ENCODE assay signal across 15 cellular contexts in genomic region chr5:103466494-103466893, GRCh38.
DNase-seq lines count a peak whose midpoint lies in the region; FAIRE-seq lines count a peak whose summit lies in the region.
"Had no signal": no experiment of that assay in that cellular context is flagged by ENCODE, and none has a peak within 500 bp of the region (broad histone marks: within the 10 kb centered on the region; RNA-seq: fewer than 3 reads in every experiment).

No MANE protein-coding gene starts in this region.

- no peaks in the 10 kb centered on the region for H3K36me3 Mint-ChIP-seq in activated CD4-positive, alpha-beta T cell treated with anti-CD3 and anti-CD28 coated beads, Interleukin-2, amount 10 ng/mL, durations not matched to agents 7 days and 5 days (ENCODE audit: low read depth)

- no peaks in the 10 kb centered on the region for H3K4me1 Mint-ChIP-seq in activated CD4-positive, alpha-beta T cell treated with anti-CD3 and anti-CD28 coated beads, Interleukin-2, amount 10 ng/mL, durations not matched to agents 7 days and 5 days

- CTCF ChIA-PET in activated CD4-positive, alpha-beta T cell treated with anti-CD3 and anti-CD28 coated beads, Interleukin-2, amount 10 ng/mL, durations not matched to agents 7 days and 5 days (lab: Charles Lee) = interaction anchor here (0.6 kb wide), 1 partner anchor 207 kb away, joined by 3 read pairs; no protein-coding TSS in a partner anchor

- FAIRE-seq in G401.6 (lab: Jason Lieb, UNC) = peak; percentile 58
- FAIRE-seq: D721Med, GM18507, urothelium cell line had no signal

- DNase-seq in SK-MEL-5 (ENCODE audit: low read depth, low spot score) (peak; percentile 30), fibroblast of gingiva (ENCODE audit: low read depth) (peak; percentile 66), pulmonary artery endothelial cell (ENCODE audit: low read depth, low spot score) (peak; percentile 51), H7 (no peak), NCI-H82 (lab: John Stamatoyannopoulos, UW) (no peak), DMS153 (lab: John Stamatoyannopoulos, UW) (no peak)
- no peak for DNase-seq in activated CD4-positive, alpha-beta T cell treated with anti-CD3 and anti-CD28 coated beads, Interleukin-2, amount 10 ng/mL, durations not matched to agents 7 days and 5 days
- DNase-seq: activated CD8-positive, alpha-beta T cell treated with anti-CD3 and anti-CD28 coated beads, Interleukin-2, amount 10 ng/mL, durations not matched to agents 7 days and 5 days; left ventricle myocardium superior; stimulated activated CD4-positive, alpha-beta T cell treated with anti-CD3 and anti-CD28 coated beads, Interleukin-12 subunit alpha, Interleukin-12 subunit beta, amount 100 ng/mL, for 4 hours; stimulated activated naive CD4-positive, alpha-beta T cell had no signal

- H3K9me3 Mint-ChIP-seq in activated CD4-positive, alpha-beta T cell treated with anti-CD3 and anti-CD28 coated beads, Interleukin-2, amount 10 ng/mL, durations not matched to agents 7 days and 5 days = no peaks in the 10 kb centered on the region

- H3K36me3 ChIP-seq in H7 (replicated peaks; ENCODE audit: control insufficient read depth, insufficient read depth, low read length) = no peaks in the 10 kb centered on the region

- peaks cover 11% of the 10 kb centered on the region for H3K27me3 Mint-ChIP-seq in activated CD4-positive, alpha-beta T cell treated with anti-CD3 and anti-CD28 coated beads, Interleukin-2, amount 10 ng/mL, durations not matched to agents 7 days and 5 days

- POLR2A ChIA-PET in activated CD4-positive, alpha-beta T cell treated with anti-CD3 and anti-CD28 coated beads, Interleukin-2, amount 10 ng/mL, durations not matched to agents 7 days and 5 days (lab: Charles Lee) = no interaction called here

- no peak overlapping the region for H3K27ac Mint-ChIP-seq in activated CD4-positive, alpha-beta T cell treated with anti-CD3 and anti-CD28 coated beads, Interleukin-2, amount 10 ng/mL, durations not matched to agents 7 days and 5 days
- H3K27ac Mint-ChIP-seq: activated CD8-positive, alpha-beta T cell treated with anti-CD3 and anti-CD28 coated beads, Interleukin-2, amount 10 ng/mL, durations not matched to agents 7 days and 5 days had no signal

- no peak overlapping the region for H3K4me3 ChIP-seq in H7 (ENCODE audit: insufficient read depth, low read depth, low read length)

- H3K4me3 Mint-ChIP-seq in activated CD4-positive, alpha-beta T cell treated with anti-CD3 and anti-CD28 coated beads, Interleukin-2, amount 10 ng/mL, durations not matched to agents 7 days and 5 days = no peak overlapping the region
- H3K4me3 Mint-ChIP-seq: activated CD8-positive, alpha-beta T cell treated with anti-CD3 and anti-CD28 coated beads, Interleukin-2, amount 10 ng/mL, durations not matched to agents 7 days and 5 days had no signal

- H3K27me3 ChIP-seq in H7 (ENCODE audit: control insufficient read depth, insufficient read depth, low read length) = no peaks in the 10 kb centered on the region

- in situ Hi-C loops in SK-MEL-5 (cut with HindIII; ENCODE audit: low pct_unique_long_range_greater_than_20kb, low sequenced_read_pairs) = no loop called here

Comparison
In these comparisons a context has a peak if more than half of its experiments do, and no peak if none do; other contexts are left out.
1. DNase-seq: peak in SK-MEL-5 (single experiment), fibroblast of gingiva (single experiment) and pulmonary artery endothelial cell (single experiment); none in H7 (single experiment), activated CD4-positive, alpha-beta T cell treated with anti-CD3 and anti-CD28 coated beads, Interleukin-2, amount 10 ng/mL, durations not matched to agents 7 days and 5 days (single experiment), NCI-H82 (single experiment) and DMS153 (single experiment).